Comparison of ENCODE assay signal across 8 cellular contexts in the genomic region with DNA sequence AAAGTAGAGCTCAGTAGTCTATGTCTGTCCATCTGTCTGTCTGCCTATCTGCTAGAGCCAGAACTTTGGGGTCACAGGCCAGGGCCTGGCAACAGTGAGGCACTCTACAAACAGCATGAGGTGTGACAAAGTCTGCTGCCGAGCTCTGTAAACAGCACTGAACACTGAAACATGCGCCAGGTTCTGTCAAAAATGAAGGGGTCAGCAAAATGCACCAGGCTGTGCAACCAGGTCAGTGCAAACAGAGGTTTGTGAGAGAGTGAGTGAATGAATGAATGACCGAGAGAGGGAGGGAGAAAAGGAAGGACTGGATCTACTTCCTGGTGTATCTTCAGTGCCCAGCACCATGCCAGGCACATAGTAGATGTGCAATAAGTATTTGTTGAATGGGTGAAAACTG.
DNase-seq lines count a peak whose midpoint lies in the region; ATAC-seq, FAIRE-seq and TF ChIP-seq lines count a peak whose summit lies in the region.
"Not testable (repeated sequence)": the region's sequence is repeated elsewhere in the genome, so short reads cannot be mapped to it uniquely, and the experiment has no call there.

No MANE protein-coding gene starts in this region.

- not testable (repeated sequence) for BruUV-seq in K562 (replicated peaks; lab: Mats Ljungman, UMichigan)

- H3K36me3 ChIP-seq in K562 (ENCODE audit: control insufficient read depth, insufficient read depth, low read length); esophagus muscularis mucosa; right atrium auricular region; liver (ENCODE audit: control insufficient read depth in 4 of 4, insufficient read depth in 3 of 4, low read depth in 1 of 4, low read length in 3 of 4): not testable (repeated sequence)

- H3K9me1 ChIP-seq in K562 (ENCODE audit: control insufficient read depth, insufficient read depth, low read length): not testable (repeated sequence)

- not testable (repeated sequence) for H3K27ac ChIP-seq in A549; K562 (ENCODE audit: extremely low read depth, low read depth, low read length); esophagus muscularis mucosa (replicated peaks in 1 of 4); right atrium auricular region
- peak overlapping the region; percentile 23 to 41 for H3K27ac ChIP-seq in liver (ENCODE audit: low read depth in 1 of 2, low read length in 2 of 2)

- not testable (repeated sequence) for H2AFZ ChIP-seq in K562 (ENCODE audit: low read depth, low read length)

- H3K4me3 ChIP-seq in A549; LNCaP clone FGC (ENCODE audit: low read depth, low read length); K562; esophagus muscularis mucosa; right atrium auricular region; liver (ENCODE audit: low read depth in 1 of 3, low read length in 3 of 3): not testable (repeated sequence)

- DNase-seq in A549 (ENCODE audit: low read depth in 1 of 2, low spot score in 1 of 2); K562 (ENCODE audit: extremely low read depth in 1 of 4, low spot score in 3 of 4); neural crest cell (ENCODE audit: low read depth, low spot score): not testable (repeated sequence)
- peak; percentile 25 for DNase-seq in LNCaP clone FGC (ENCODE audit: low read depth)
- peak; percentile 42 for DNase-seq in esophagus muscularis mucosa (ENCODE audit: extremely low spot score)
- peak; percentile 30 for DNase-seq in right atrium auricular region (ENCODE audit: low spot score)
- DNase-seq in left lobe of liver (ENCODE audit: low spot score): peak; percentile 88

- not testable (repeated sequence) for H3K4me2 ChIP-seq in A549; K562 (ENCODE audit: insufficient read depth, low read length)

- POLR2A ChIA-PET in A549 (lab: Yijun Ruan, JAX); K562 (lab: Yijun Ruan, JAX): not testable (repeated sequence)

- not testable (repeated sequence) for TF ChIP-seq EP300 in A549 (IDR thresholded peaks at IDR 0.05); K562 (IDR thresholded peaks at IDR 0.05; ENCODE audit: low read length); esophagus muscularis mucosa (IDR thresholded peaks at IDR 0.05)

- not testable (repeated sequence) for H3K36me3 Mint-ChIP-seq in neural crest cell (ENCODE audit: low read depth)

- TF ChIP-seq RAD21 in A549 (conservative IDR thresholded peaks at IDR 0.05 in 1 of 2, IDR thresholded peaks at IDR 0.05 in 1 of 2); K562 (CRISPR knock-in tag; conservative IDR thresholded peaks at IDR 0.05 in 1 of 2, IDR thresholded peaks at IDR 0.05 in 1 of 2); liver (IDR thresholded peaks at IDR 0.05): not testable (repeated sequence)

- peak overlapping the region; percentile 49 for H3K4me3 Mint-ChIP-seq in neural crest cell

- not testable (repeated sequence) for H3K27me3 ChIP-seq in K562 (ENCODE audit: control insufficient read depth in 2 of 2, insufficient read depth in 2 of 2, low read length in 2 of 2); esophagus muscularis mucosa; right atrium auricular region; liver (ENCODE audit: control insufficient read depth in 4 of 4, insufficient read depth in 4 of 4, low read length in 3 of 4)

- H3K9ac ChIP-seq in K562 (ENCODE audit: insufficient read depth in 1 of 2, low read depth in 2 of 2, low read length in 2 of 2); liver (ENCODE audit: low read depth in 1 of 2, low read length in 2 of 2): not testable (repeated sequence)

- not testable (repeated sequence) for H4K20me1 ChIP-seq in K562 (replicated peaks; ENCODE audit: control insufficient read depth, insufficient read depth, low read length)

- TF ChIP-seq CTCF in A549 (IDR thresholded peaks at IDR 0.05); LNCaP clone FGC (IDR thresholded peaks at IDR 0.05; ENCODE audit: control insufficient read depth, extremely low read depth, insufficient read depth); K562 (IDR thresholded peaks at IDR 0.05 in 2 of 3, conservative IDR thresholded peaks at IDR 0.05 in 1 of 3; ENCODE audit: insufficient read depth in 2 of 3, low read depth in 1 of 3, low read length in 3 of 3); esophagus muscularis mucosa (IDR thresholded peaks at IDR 0.05); right atrium auricular region (IDR thresholded peaks at IDR 0.05); liver (IDR thresholded peaks at IDR 0.05; ENCODE audit: low read depth, low read length, missing input control); neural crest cell (conservative IDR thresholded peaks at IDR 0.05): not testable (repeated sequence)

- H3K9me3 Mint-ChIP-seq in neural crest cell: not testable (repeated sequence)

- CTCF ChIA-PET in A549 (lab: Yijun Ruan, JAX); K562 (lab: Yijun Ruan, JAX; ENCODE audit: low intra/inter-chr PET ratio): not testable (repeated sequence)

- not testable (repeated sequence) for TF ChIP-seq POLR2A in A549 (IDR thresholded peaks at IDR 0.05; ENCODE audit: low read length); K562 (conservative IDR thresholded peaks at IDR 0.05); esophagus muscularis mucosa (IDR thresholded peaks at IDR 0.05; ENCODE audit: low read depth)

- ATAC-seq in A549, K562, left lobe of liver: not testable (repeated sequence)

- FAIRE-seq in A549 (lab: Jason Lieb, UNC); K562 (lab: Jason Lieb, UNC): not testable (repeated sequence)

- not testable (repeated sequence) for H3K4me1 ChIP-seq in A549; K562 (replicated peaks in 1 of 2; ENCODE audit: control insufficient read depth in 2 of 2, insufficient read depth in 2 of 2, low read length in 2 of 2); esophagus muscularis mucosa; right atrium auricular region; liver (ENCODE audit: control insufficient read depth in 4 of 4, insufficient read depth in 4 of 4, low read length in 3 of 4)

- in situ Hi-C loops in K562 (cut with MboI): not testable (repeated sequence)

- intact Hi-C loops in K562 (cut with micrococcal nuclease); esophagus muscularis mucosa (cut with DNase I): not testable (repeated sequence)

- H3K27me3 Mint-ChIP-seq in neural crest cell (ENCODE audit: low read depth): not testable (repeated sequence)

- not testable (repeated sequence) for H3K4me1 Mint-ChIP-seq in neural crest cell

- 62% methylated on average over 3 of the region's 3 CpGs for WGBS in A549 (ENCODE audit: missing lambda C conversion rate)
- 10% methylated on average over 2 of the region's 3 CpGs for WGBS in K562 (ENCODE audit: insufficient coverage, low coverage, missing lambda C conversion rate)
- WGBS in esophagus muscularis mucosa: 88% methylated on average over 3 of the region's 3 CpGs
- 28% methylated on average over 3 of the region's 3 CpGs for WGBS in liver

- not testable (repeated sequence) for H3K9me3 ChIP-seq in A549; K562 (replicated peaks; ENCODE audit: control insufficient read depth, insufficient read depth, low read depth, low read length); esophagus muscularis mucosa; right atrium auricular region; liver (ENCODE audit: control insufficient read depth in 4 of 4, low read length in 3 of 4)

- H3K27ac Mint-ChIP-seq in neural crest cell (ENCODE audit: unreplicated experiment): not testable (repeated sequence)

- H3K79me2 ChIP-seq in K562 (ENCODE audit: control insufficient read depth, insufficient read depth, low read length): not testable (repeated sequence)

TF ChIP-seq in A549, 52 proteins besides CTCF, POLR2A, EP300 and RAD21:
- TF ChIP-seq MAFK (IDR thresholded peaks at IDR 0.05; ENCODE audit: partially characterized antibody): peak; percentile 77

TF ChIP-seq in K562, 482 proteins besides CTCF, POLR2A, EP300 and RAD21:
- TF ChIP-seq MAFG (tag; conservative IDR thresholded peaks at IDR 0.05) (0 out of 2 replicates have a peak, but pooled peaks have one; percentile 13), C11orf30 (IDR thresholded peaks at IDR 0.05; ENCODE audit: low read depth) (peak; percentile 17; the same call in 1 of the 2 replicates)

TF ChIP-seq in liver, 16 proteins besides CTCF, POLR2A, EP300 and RAD21:
- TF ChIP-seq HNF4A (conservative IDR thresholded peaks at IDR 0.05) (peak; percentile 56), FOXA2 (IDR thresholded peaks at IDR 0.05) (peak; percentile 77), FOXA1 (IDR thresholded peaks at IDR 0.05) (peak; percentile 56), RXRA (IDR thresholded peaks at IDR 0.05) (peak; percentile 46 to 53), SP1 (IDR thresholded peaks at IDR 0.05) (peak; percentile 63)
- TF ChIP-seq, protein P1, sequence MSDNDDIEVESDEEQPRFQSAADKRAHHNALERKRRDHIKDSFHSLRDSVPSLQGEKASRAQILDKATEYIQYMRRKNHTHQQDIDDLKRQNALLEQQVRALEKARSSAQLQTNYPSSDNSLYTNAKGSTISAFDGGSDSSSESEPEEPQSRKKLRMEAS (IDR thresholded peaks at IDR 0.05): peak; percentile 15
